ENCODE assay signal across 5 cellular contexts in the genomic region with DNA sequence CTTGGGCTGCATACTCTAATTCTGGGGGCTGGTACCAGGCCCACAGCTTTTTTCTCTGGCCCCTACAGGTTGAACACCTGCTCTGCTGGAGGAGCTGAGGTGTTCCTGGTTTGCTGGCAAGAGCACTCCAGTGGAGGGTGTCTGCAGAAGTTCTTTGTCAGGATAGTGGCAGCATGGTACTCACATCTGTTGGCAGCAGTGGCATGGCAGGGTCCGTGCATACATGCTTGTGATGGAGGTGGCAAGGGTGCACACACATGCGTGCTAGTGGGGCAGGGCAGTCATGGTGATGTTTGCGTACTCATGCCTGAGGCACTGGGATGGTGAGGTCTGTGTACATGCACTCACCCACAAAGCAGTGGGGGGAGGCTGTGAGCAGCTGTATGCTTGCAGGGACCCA.
"Had no signal": no experiment of that assay in that cellular context is flagged by ENCODE, and none has a peak within 500 bp of the region (broad histone marks: within the 10 kb centered on the region; RNA-seq: fewer than 3 reads in every experiment).

No MANE protein-coding gene starts in this region.

- H3K27ac ChIP-seq: HL-60 had no signal

- H3K27ac Mint-ChIP-seq: GM23338, HFFc6, IgD-negative memory B cell had no signal

- H3K4me3 ChIP-seq: GM23338, HAP-1 had no signal

- H3K9me3 ChIP-seq: HAP-1 had no signal

- H3K36me3 ChIP-seq: HAP-1 had no signal

- H3K4me3 Mint-ChIP-seq: GM23338, HFFc6, IgD-negative memory B cell had no signal

- H3K4me1 ChIP-seq: HAP-1 had no signal

- H3K4me2 ChIP-seq: GM23338 had no signal

- H2AFZ ChIP-seq: GM23338 had no signal

- DNase-seq: HFFc6 had no signal

- H3K36me3 Mint-ChIP-seq: IgD-negative memory B cell had no signal
